ENCODE assay signal across 32 cellular contexts in the genomic region with DNA sequence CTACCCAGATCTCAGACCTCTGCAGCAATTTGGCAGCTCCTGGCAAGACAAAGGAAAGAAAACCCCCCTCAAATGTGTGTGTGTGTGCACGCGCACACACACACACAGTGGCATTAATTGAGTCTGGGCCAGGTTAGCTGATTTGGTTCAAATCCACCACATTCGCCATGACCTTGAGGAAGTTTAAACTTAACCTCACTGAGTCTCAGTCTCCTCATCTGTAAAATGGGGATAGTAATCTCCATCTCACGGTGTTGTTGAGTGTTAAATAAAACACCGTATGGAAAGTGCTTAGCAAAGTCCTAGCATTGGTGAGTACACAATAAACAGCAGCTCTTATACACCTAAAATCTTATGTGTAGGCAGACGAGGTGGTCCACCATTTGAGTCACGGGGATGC. TPM values are rescaled to one million over a fixed set of nuclear protein-coding genes. Genes with fewer than 3 reads are reported as not detected.
"Had no signal": no experiment of that assay in that cellular context is flagged by ENCODE, and none has a peak within 500 bp of the region (broad histone marks: within the 10 kb centered on the region; RNA-seq: fewer than 3 reads in every experiment).

No MANE protein-coding gene starts in this region.

- H3K27ac ChIP-seq: adrenal gland, cardiac muscle cell, esophagus squamous epithelium, gastroesophageal sphincter, heart right ventricle had no signal

- H3K36me3 Mint-ChIP-seq: activated CD8-positive, alpha-beta memory T cell treated with anti-CD3 and anti-CD28 coated beads, Interleukin-2, amount 10 ng/mL, durations not matched to agents 7 days and 5 days; WTC11 had no signal

- H3K9me3 Mint-ChIP-seq: activated CD4-positive, alpha-beta memory T cell treated with anti-CD3 and anti-CD28 coated beads, Interleukin-2, amount 10 ng/mL, durations not matched to agents 7 days and 5 days; activated CD4-positive, alpha-beta T cell treated with anti-CD3 and anti-CD28 coated beads, Interleukin-2, amount 10 ng/mL, durations not matched to agents 7 days and 5 days; activated naive CD4-positive, alpha-beta T cell treated with anti-CD3 and anti-CD28 coated beads for 36 hours; activated naive CD4-positive, alpha-beta T cell treated with anti-CD3 and anti-CD28 coated beads, Interleukin-2, amount 50 U/mL, for 24 hours; activated naive CD8-positive, alpha-beta T cell treated with anti-CD3 and anti-CD28 coated beads for 36 hours; activated naive CD8-positive, alpha-beta T cell treated with anti-CD3 and anti-CD28 coated beads, Interleukin-2, amount 50 U/mL, for 24 hours; activated T-helper 1 cell treated with anti-CD3 and anti-CD28 coated beads, Interleukin-12 subunit alpha, Interleukin-12 subunit beta, Interleukin-2, Interleukin-4 antibody, amounts not matched to agents 30 ng/mL and 10 ng/mL and 1 ng/mL, durations not matched to agents 14 hours and 24 hours and 36 hours; activated T-helper 2 cell treated with anti-CD3 and anti-CD28 coated beads, Interferon-gamma antibody, Interleukin-2, Interleukin-4, amounts not matched to agents 10 μg/mL and 5 μg/mL and 100 μg/mL, durations not matched to agents 14 hours and 24 hours and 36 hours; effector memory CD8-positive, alpha-beta T cell; WTC11 had no signal

- FAIRE-seq: colon had no signal

- DNase-seq: activated CD4-positive, alpha-beta memory T cell treated with anti-CD3 and anti-CD28 coated beads, Interleukin-2, amount 10 ng/mL, durations not matched to agents 7 days and 5 days; activated CD4-positive, alpha-beta T cell treated with anti-CD3 and anti-CD28 coated beads for 1 hour; activated CD4-positive, alpha-beta T cell treated with anti-CD3 and anti-CD28 coated beads for 4 hours; activated CD4-positive, alpha-beta T cell treated with anti-CD3 and anti-CD28 coated beads, Interleukin-2, amount 10 ng/mL, durations not matched to agents 7 days and 5 days; activated CD4-positive, alpha-beta T cell treated with anti-CD3 and anti-CD28 coated beads, Interleukin-2, amount 50 U/mL, for 4 hours; activated CD8-positive, alpha-beta memory T cell treated with anti-CD3 and anti-CD28 coated beads, Interleukin-2, amount 10 ng/mL, durations not matched to agents 7 days and 5 days; activated CD8-positive, alpha-beta memory T cell treated with anti-CD3 and anti-CD28 coated beads, Interleukin-2, amount 50 U/mL, for 4 hours; activated naive CD8-positive, alpha-beta T cell treated with anti-CD3 and anti-CD28 coated beads for 36 hours; activated T-cell treated with anti-CD3 and anti-CD28 coated beads, Interleukin-2, amount 50 U/mL, for 1 hour; activated T-cell treated with anti-CD3 and anti-CD28 coated beads, Interleukin-2, amount 50 U/mL, for 48 hours; aorta; central memory CD4-positive, alpha-beta T cell; cortex of kidney; effector CD4-positive, alpha-beta T cell; effector memory CD8-positive, alpha-beta T cell; esophagus squamous epithelium; foreskin melanocyte; T-helper 2 cell had no signal

- H3K4me3 Mint-ChIP-seq: activated CD4-positive, alpha-beta memory T cell treated with anti-CD3 and anti-CD28 coated beads, Interleukin-2, amount 10 ng/mL, durations not matched to agents 7 days and 5 days; activated CD4-positive, alpha-beta T cell treated with anti-CD3 and anti-CD28 coated beads, Interleukin-2, amount 10 ng/mL, durations not matched to agents 7 days and 5 days; activated CD8-positive, alpha-beta memory T cell treated with anti-CD3 and anti-CD28 coated beads, Interleukin-2, amount 10 ng/mL, durations not matched to agents 7 days and 5 days; activated naive CD4-positive, alpha-beta T cell treated with anti-CD3 and anti-CD28 coated beads for 36 hours; activated naive CD4-positive, alpha-beta T cell treated with anti-CD3 and anti-CD28 coated beads, Interleukin-2, amount 50 U/mL, for 24 hours; activated naive CD8-positive, alpha-beta T cell treated with anti-CD3 and anti-CD28 coated beads for 36 hours; activated naive CD8-positive, alpha-beta T cell treated with anti-CD3 and anti-CD28 coated beads, Interleukin-2, amount 50 U/mL, for 24 hours; activated T-helper 1 cell treated with anti-CD3 and anti-CD28 coated beads, Interleukin-12 subunit alpha, Interleukin-12 subunit beta, Interleukin-2, Interleukin-4 antibody, amounts not matched to agents 30 ng/mL and 10 ng/mL and 1 ng/mL, durations not matched to agents 14 hours and 24 hours and 36 hours; effector memory CD8-positive, alpha-beta T cell; WTC11 had no signal

- H3K27ac Mint-ChIP-seq: activated CD4-positive, alpha-beta memory T cell treated with anti-CD3 and anti-CD28 coated beads, Interleukin-2, amount 10 ng/mL, durations not matched to agents 7 days and 5 days; activated CD4-positive, alpha-beta T cell treated with anti-CD3 and anti-CD28 coated beads, Interleukin-2, amount 10 ng/mL, durations not matched to agents 7 days and 5 days; activated CD8-positive, alpha-beta memory T cell treated with anti-CD3 and anti-CD28 coated beads, Interleukin-2, amount 10 ng/mL, durations not matched to agents 7 days and 5 days; activated naive CD4-positive, alpha-beta T cell treated with anti-CD3 and anti-CD28 coated beads for 36 hours; activated naive CD4-positive, alpha-beta T cell treated with anti-CD3 and anti-CD28 coated beads, Interleukin-2, amount 50 U/mL, for 24 hours; activated naive CD8-positive, alpha-beta T cell treated with anti-CD3 and anti-CD28 coated beads for 36 hours; activated naive CD8-positive, alpha-beta T cell treated with anti-CD3 and anti-CD28 coated beads, Interleukin-2, amount 50 U/mL, for 24 hours; activated T-helper 1 cell treated with anti-CD3 and anti-CD28 coated beads, Interleukin-12 subunit alpha, Interleukin-12 subunit beta, Interleukin-2, Interleukin-4 antibody, amounts not matched to agents 30 ng/mL and 10 ng/mL and 1 ng/mL, durations not matched to agents 14 hours and 24 hours and 36 hours; activated T-helper 2 cell treated with anti-CD3 and anti-CD28 coated beads, Interferon-gamma antibody, Interleukin-2, Interleukin-4, amounts not matched to agents 10 μg/mL and 5 μg/mL and 100 μg/mL, durations not matched to agents 14 hours and 24 hours and 36 hours; effector memory CD8-positive, alpha-beta T cell; WTC11 had no signal

- H3K4me3 ChIP-seq: adrenal gland, body of pancreas, cardiac muscle cell, esophagus squamous epithelium, gastroesophageal sphincter, heart right ventricle had no signal

- H3K9me3 ChIP-seq: adrenal gland, body of pancreas, esophagus squamous epithelium, gastroesophageal sphincter, heart right ventricle had no signal

- H3K27me3 ChIP-seq: adrenal gland, body of pancreas, cardiac muscle cell, gastroesophageal sphincter had no signal

- H3K36me3 ChIP-seq: adrenal gland, cardiac muscle cell, esophagus squamous epithelium, heart right ventricle had no signal

- ATAC-seq: activated naive CD8-positive, alpha-beta T cell treated with anti-CD3 and anti-CD28 coated beads, Interleukin-2, amount 50 U/mL, for 24 hours had no signal

- H3K4me1 Mint-ChIP-seq: activated CD4-positive, alpha-beta memory T cell treated with anti-CD3 and anti-CD28 coated beads, Interleukin-2, amount 10 ng/mL, durations not matched to agents 7 days and 5 days; activated CD4-positive, alpha-beta T cell treated with anti-CD3 and anti-CD28 coated beads, Interleukin-2, amount 10 ng/mL, durations not matched to agents 7 days and 5 days; activated CD8-positive, alpha-beta memory T cell treated with anti-CD3 and anti-CD28 coated beads, Interleukin-2, amount 10 ng/mL, durations not matched to agents 7 days and 5 days; activated naive CD4-positive, alpha-beta T cell treated with anti-CD3 and anti-CD28 coated beads, Interleukin-2, amount 50 U/mL, for 24 hours; activated naive CD8-positive, alpha-beta T cell treated with anti-CD3 and anti-CD28 coated beads for 36 hours; activated naive CD8-positive, alpha-beta T cell treated with anti-CD3 and anti-CD28 coated beads, Interleukin-2, amount 50 U/mL, for 24 hours had no signal

RNA-seq across cellular contexts. Expression of a gene that starts 4.9 kb away (rescaled TPM):
- total RNA-seq: activated CD4-positive, alpha-beta memory T cell treated with anti-CD3 and anti-CD28 coated beads, Interleukin-2, amount 10 ng/mL, durations not matched to agents 7 days and 5 days; activated CD4-positive, alpha-beta T cell treated with anti-CD3 and anti-CD28 coated beads, Interleukin-2, amount 10 ng/mL, durations not matched to agents 7 days and 5 days; activated CD8-positive, alpha-beta memory T cell treated with anti-CD3 and anti-CD28 coated beads for 36 hours; activated CD8-positive, alpha-beta memory T cell treated with anti-CD3 and anti-CD28 coated beads, Interleukin-2, amount 10 ng/mL, durations not matched to agents 7 days and 5 days; activated naive CD4-positive, alpha-beta T cell treated with anti-CD3 and anti-CD28 coated beads for 36 hours; activated naive CD8-positive, alpha-beta T cell treated with anti-CD3 and anti-CD28 coated beads for 36 hours; activated T-helper 1 cell treated with anti-CD3 and anti-CD28 coated beads, Interleukin-12 subunit alpha, Interleukin-12 subunit beta, Interleukin-2, Interleukin-4 antibody, amounts not matched to agents 30 ng/mL and 10 ng/mL and 1 ng/mL, durations not matched to agents 14 hours and 24 hours and 36 hours; activated T-helper 2 cell treated with anti-CD3 and anti-CD28 coated beads, Interferon-gamma antibody, Interleukin-2, Interleukin-4, amounts not matched to agents 10 μg/mL and 5 μg/mL and 100 μg/mL, durations not matched to agents 14 hours and 24 hours and 36 hours; T-helper 1 cell treated with Interleukin-12 subunit alpha and Interleukin-12 subunit beta and Interleukin-4 antibody, amounts not matched to agents 30 ng/mL and 1 ng/mL, for 36 hours had no signal
